Comparison of ENCODE assay signal across 23 cellular contexts in genomic region chr7:4056552-4057288, GRCh38.
DNase-seq lines count a peak whose midpoint lies in the region; ATAC-seq, FAIRE-seq and TF ChIP-seq lines count a peak whose summit lies in the region.
"Had no signal": no experiment of that assay in that cellular context is flagged by ENCODE, and none has a peak within 500 bp of the region (broad histone marks: within the 10 kb centered on the region; RNA-seq: fewer than 3 reads in every experiment).

No MANE protein-coding gene starts in this region.

- H3K4ac ChIP-seq in neuronal stem cell (ENCODE audit: low read length) = peak overlapping the region; percentile 89

- H3K27me3 ChIP-seq in body of pancreas = no peaks in the 10 kb centered on the region
- H3K27me3 ChIP-seq in neuronal stem cell (ENCODE audit: control insufficient read depth in 3 of 3, insufficient read depth in 3 of 3, low read depth in 1 of 3, low read length in 3 of 3) = no peaks in the 10 kb centered on the region
- H3K27me3 ChIP-seq: BE2C had no signal

- no peak for TF ChIP-seq CTCF in body of pancreas (IDR thresholded peaks at IDR 0.05)
- no peak for TF ChIP-seq CTCF in kidney (IDR thresholded peaks at IDR 0.05; ENCODE audit: borderline replicate concordance, extremely low read depth, insufficient read depth)

- no peak overlapping the region for H2BK15ac ChIP-seq in neuronal stem cell (ENCODE audit: low read length)

- no peak overlapping the region for H2BK120ac ChIP-seq in neuronal stem cell (ENCODE audit: low read depth, low read length)

- H3K4me3 ChIP-seq in body of pancreas = no peak overlapping the region
- no peak overlapping the region for H3K4me3 ChIP-seq in neuronal stem cell (ENCODE audit: low read length in 2 of 2)
- H3K4me3 ChIP-seq in kidney (ENCODE audit: low read length in 2 of 2) = no peak overlapping the region
- H3K4me3 ChIP-seq: GM12878 had no signal

- intact Hi-C loops in body of pancreas (cut with DNase I) = no loop called here
- intact Hi-C loops in kidney (cut with DNase I) = no loop called here

- DNase-seq in body of pancreas (no peak), neuronal stem cell (ENCODE audit: low spot score) (no peak), urothelium cell line (ENCODE audit: low spot score) (no peak), NCI-H1105 (lab: John Stamatoyannopoulos, UW) (no peak), kidney (no peak), OCI-M2 (lab: John Stamatoyannopoulos, UW; ENCODE audit: unreplicated experiment) (no peak), NCI-H1105 treated with DMSO at 0.1 percent for 48 hours (lab: John Stamatoyannopoulos, UW) (no peak)
- DNase-seq: ACHN; BE2C; C1 segment of cervical spinal cord; CD4-positive, CD25-positive, alpha-beta regulatory T cell; CD8-positive, alpha-beta memory T cell; COR-L47; DMS 273 treated with DMSO at 0.1 percent for 48 hours; DMS53; DND-41; EL; GOT3; H9 had no signal

- ATAC-seq in body of pancreas (peak; percentile 21), esophagus mucosa (peak; percentile 28)
- ATAC-seq: GM12878 had no signal

- no peak overlapping the region for H3K23ac ChIP-seq in neuronal stem cell (ENCODE audit: low read depth, low read length, poor library complexity)

- H4K91ac ChIP-seq in neuronal stem cell (ENCODE audit: low read depth, low read length, poor library complexity) = no peak overlapping the region

- peak overlapping the region; percentile 63 for H3K14ac ChIP-seq in neuronal stem cell (ENCODE audit: low read length)

- no peak overlapping the region for H2AFZ ChIP-seq in neuronal stem cell (ENCODE audit: low read length)

- H3K4me1 ChIP-seq in body of pancreas = no peaks in the 10 kb centered on the region
- H3K4me1 ChIP-seq in neuronal stem cell (ENCODE audit: control insufficient read depth in 2 of 2, insufficient read depth in 1 of 2, low read depth in 1 of 2, low read length in 2 of 2) = no peaks in the 10 kb centered on the region
- H3K4me1 ChIP-seq in kidney (ENCODE audit: control insufficient read depth in 1 of 2, insufficient read depth in 1 of 2, low read depth in 1 of 2, low read length in 2 of 2) = no peaks in the 10 kb centered on the region
- H3K4me1 ChIP-seq: BE2C had no signal

- H3K9ac ChIP-seq in neuronal stem cell (ENCODE audit: low read depth, low read length, poor library complexity) = no peak overlapping the region
- H3K9ac ChIP-seq in kidney (ENCODE audit: low read length in 2 of 2) = no peak overlapping the region

- no peak for TF ChIP-seq POLR2A in body of pancreas (IDR thresholded peaks at IDR 0.05)

- no peak overlapping the region for H2BK5ac ChIP-seq in neuronal stem cell (ENCODE audit: low read length)

- FAIRE-seq in urothelium cell line (lab: Jason Lieb, UNC) = peak; percentile 73
- no peak for FAIRE-seq in kidney (lab: Jason Lieb, UNC)
- FAIRE-seq: A204.1, GM12878, GM18507 had no signal

- H3K9me3 ChIP-seq in body of pancreas (no peaks in the 10 kb centered on the region), neuronal stem cell (replicated peaks in 1 of 2; ENCODE audit: control insufficient read depth in 2 of 2, insufficient read depth in 1 of 2, low read depth in 1 of 2, low read length in 2 of 2) (no peaks in the 10 kb centered on the region), kidney (ENCODE audit: control insufficient read depth in 1 of 2, low read length in 2 of 2) (peaks cover 3 to 5% of the 10 kb centered on the region in 2 donors)
- H3K9me3 ChIP-seq: BE2C had no signal

- no peak overlapping the region for H4K8ac ChIP-seq in neuronal stem cell (ENCODE audit: low read depth, low read length)

- H3K79me1 ChIP-seq in neuronal stem cell (ENCODE audit: low read depth, low read length) = no peaks in the 10 kb centered on the region

- WGBS in body of pancreas, 2 donors = 92% methylated on average over 11 to 18 of the region's 19 CpGs
- no CpG with 5 or more reads among the region's 19 CpGs for WGBS in neuronal stem cell (ENCODE audit: extremely low coverage in 2 of 2, insufficient read length in 2 of 2, insufficient replicate concordance in 1 of 2), 2 donors

- H3K27ac ChIP-seq in body of pancreas (no peak overlapping the region), neuronal stem cell (replicated peaks; ENCODE audit: low read length) (no peak overlapping the region), kidney (ENCODE audit: low read depth in 2 of 2, low read length in 2 of 2) (no peak overlapping the region)

- peak overlapping the region; percentile 84 for H2AK5ac ChIP-seq in neuronal stem cell (ENCODE audit: low read depth, low read length)

- no peak overlapping the region for H3K4me2 ChIP-seq in neuronal stem cell (ENCODE audit: insufficient read depth, low read length, poor library complexity, severe bottlenecking)

- H3K36me3 ChIP-seq in body of pancreas (replicated peaks in 1 of 2; ENCODE audit: insufficient read depth in 1 of 2, low read depth in 2 of 2) = no peaks in the 10 kb centered on the region
- peaks cover 0 to 2% of the 10 kb centered on the region in 2 donors for H3K36me3 ChIP-seq in neuronal stem cell (replicated peaks in 1 of 2; ENCODE audit: control insufficient read depth in 2 of 2, insufficient read depth in 2 of 2, low read length in 2 of 2)
- H3K36me3 ChIP-seq in kidney (ENCODE audit: control insufficient read depth in 1 of 2, insufficient read depth in 2 of 2, low read length in 2 of 2) = no peaks in the 10 kb centered on the region
- H3K36me3 ChIP-seq: BE2C had no signal

- peak overlapping the region; percentile 66 for H3K18ac ChIP-seq in neuronal stem cell (ENCODE audit: low read length)

- H2BK12ac ChIP-seq in neuronal stem cell (ENCODE audit: low read length) = no peak overlapping the region
